18 cellular contexts compared by ENCODE assay signal in the genomic region with DNA sequence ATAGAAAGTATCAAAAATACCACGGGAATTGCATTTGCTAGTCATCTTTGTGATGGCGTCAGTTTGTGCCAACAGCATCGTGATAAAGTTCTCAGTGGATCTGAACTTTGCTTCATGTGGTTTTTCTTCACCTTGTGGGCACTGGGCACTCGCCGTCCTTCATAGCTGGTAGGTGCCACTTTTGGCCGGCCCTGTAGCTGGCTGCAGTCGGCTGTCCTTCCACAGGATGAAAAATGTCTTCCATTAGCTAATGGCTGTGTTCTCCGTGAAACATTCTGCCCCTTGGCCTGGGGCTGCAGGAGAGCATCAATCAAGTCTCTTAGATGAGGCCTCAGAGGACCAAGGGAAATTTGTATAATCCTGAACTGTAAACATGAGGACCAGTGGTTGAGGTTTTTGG.
"Had no signal": no experiment of that assay in that cellular context is flagged by ENCODE, and none has a peak within 500 bp of the region (broad histone marks: within the 10 kb centered on the region; RNA-seq: fewer than 3 reads in every experiment).

No MANE protein-coding gene starts in this region.

- H3K9ac ChIP-seq: neural progenitor cell, parathyroid adenoma had no signal

- H3K4me1 ChIP-seq: parathyroid adenoma, tibial artery had no signal

- H2AFZ ChIP-seq: neural progenitor cell had no signal

- H3K4me3 ChIP-seq: neural progenitor cell, skin epidermis, tibial artery had no signal

- H3K9me3 ChIP-seq: tibial artery had no signal

- H3K27ac Mint-ChIP-seq: activated CD8-positive, alpha-beta memory T cell treated with anti-CD3 and anti-CD28 coated beads, Interleukin-2, amount 10 ng/mL, durations not matched to agents 7 days and 5 days; activated naive CD8-positive, alpha-beta T cell; dendritic cell treated with granulocyte-macrophage colony-stimulating factor and Interleukin-4, amounts not matched to agents 40 ng/mL and 50 ng/mL, for 4 days; effector memory CD8-positive, alpha-beta T cell; memory B cell; neural progenitor cell had no signal

- ATAC-seq: activated CD8-positive, alpha-beta memory T cell treated with anti-CD3 and anti-CD28 coated beads, Interleukin-2, amount 10 ng/mL, durations not matched to agents 7 days and 5 days; activated T-cell treated with anti-CD3 and anti-CD28 coated beads, Interleukin-2, amount 50 U/mL, for 4 hours; effector memory CD8-positive, alpha-beta T cell had no signal

- H3K36me3 Mint-ChIP-seq: activated CD8-positive, alpha-beta memory T cell treated with anti-CD3 and anti-CD28 coated beads, Interleukin-2, amount 10 ng/mL, durations not matched to agents 7 days and 5 days; activated naive CD8-positive, alpha-beta T cell; memory B cell; neural progenitor cell had no signal

- H3K27ac ChIP-seq: brain microvascular endothelial cell, epithelial cell of prostate, neural progenitor cell, parathyroid adenoma, skin epidermis, tibial artery had no signal

- H3K4me1 Mint-ChIP-seq: neural progenitor cell had no signal

- H3K4me2 ChIP-seq: neural progenitor cell had no signal

- H3K9me3 Mint-ChIP-seq: activated T-cell treated with anti-CD3 and anti-CD28 coated beads, Interleukin-2, amount 50 U/mL, for 4 hours; dendritic cell treated with granulocyte-macrophage colony-stimulating factor and Interleukin-4, amounts not matched to agents 40 ng/mL and 50 ng/mL, for 4 days; effector memory CD8-positive, alpha-beta T cell; memory B cell; neural progenitor cell had no signal

- H3K79me2 ChIP-seq: parathyroid adenoma had no signal

- DNase-seq: activated CD4-positive, alpha-beta T cell treated with anti-CD3 and anti-CD28 coated beads, Interleukin-2, amount 50 U/mL, for 4 hours; activated CD4-positive, CD25-positive, alpha-beta regulatory T cell treated with anti-CD3 and anti-CD28 coated beads, Interleukin-2, amount 50 U/mL, for 72 hours; activated CD8-positive, alpha-beta memory T cell treated with anti-CD3 and anti-CD28 coated beads, Interleukin-2, amount 10 ng/mL, durations not matched to agents 7 days and 5 days; activated effector memory CD4-positive, alpha-beta T cell treated with anti-CD3 and anti-CD28 coated beads, Interleukin-2, amount 50 U/mL, for 16 hours; activated T-cell treated with anti-CD3 and anti-CD28 coated beads, Interleukin-2, amount 50 U/mL, for 4 hours; brain microvascular endothelial cell; cerebellar nuclear complex; effector memory CD8-positive, alpha-beta T cell; hypothalamus; retina; tibial artery had no signal

- H3K4me3 Mint-ChIP-seq: activated CD8-positive, alpha-beta memory T cell treated with anti-CD3 and anti-CD28 coated beads, Interleukin-2, amount 10 ng/mL, durations not matched to agents 7 days and 5 days; activated naive CD8-positive, alpha-beta T cell; activated T-cell treated with anti-CD3 and anti-CD28 coated beads, Interleukin-2, amount 50 U/mL, for 4 hours; dendritic cell treated with granulocyte-macrophage colony-stimulating factor and Interleukin-4, amounts not matched to agents 40 ng/mL and 50 ng/mL, for 4 days; effector memory CD8-positive, alpha-beta T cell; memory B cell; neural progenitor cell had no signal

- H3K27me3 ChIP-seq: brain microvascular endothelial cell, tibial artery had no signal

- H3K36me3 ChIP-seq: brain microvascular endothelial cell, neural progenitor cell, tibial artery had no signal
